13 cellular contexts compared by ENCODE assay signal in the genomic region with DNA sequence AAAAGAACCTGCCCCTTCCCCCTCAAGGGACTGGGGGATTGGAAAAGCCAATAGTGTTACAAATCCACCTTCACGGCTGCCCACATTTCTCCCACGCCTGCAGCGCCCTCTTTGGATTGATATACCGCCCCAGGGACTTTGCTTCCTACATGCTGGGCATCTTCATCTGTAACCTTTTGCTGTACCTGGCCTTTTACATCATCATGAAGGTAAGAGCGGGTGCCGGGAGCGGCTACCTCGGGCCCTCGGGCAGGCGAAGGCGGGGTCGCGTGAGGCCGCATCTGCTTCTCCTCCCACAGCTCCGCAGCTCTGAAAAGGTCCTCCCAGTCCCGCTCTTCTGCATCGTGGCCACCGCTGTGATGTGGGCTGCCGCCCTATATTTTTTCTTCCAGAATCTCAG.
DNase-seq lines count a peak whose midpoint lies in the region; ATAC-seq and TF ChIP-seq lines count a peak whose summit lies in the region.
"Had no signal": no experiment of that assay in that cellular context is flagged by ENCODE, and none has a peak within 500 bp of the region (broad histone marks: within the 10 kb centered on the region; RNA-seq: fewer than 3 reads in every experiment).

No MANE protein-coding gene starts in this region.

- H3K27me3 Mint-ChIP-seq in type B pancreatic cell, result peaks cover 26% of the 10 kb centered on the region

- H3K27ac Mint-ChIP-seq in type B pancreatic cell, result no peak overlapping the region

- peaks cover 13% of the 10 kb centered on the region for H3K4me1 Mint-ChIP-seq in type B pancreatic cell (ENCODE audit: unreplicated experiment)

- H3K4me3 Mint-ChIP-seq in type B pancreatic cell, result no peak overlapping the region

- peak in 1 of 2 donors; percentile 12 for DNase-seq in cardiac muscle cell (ENCODE audit: low read depth in 1 of 2, low spot score in 1 of 2)
- DNase-seq in Right ventricle myocardium superior, result no peak
- no peak for DNase-seq in cardiac fibroblast (ENCODE audit: low read depth in 2 of 2)
- no peak for DNase-seq in kidney epithelial cell (ENCODE audit: low read depth)
- DNase-seq in type B pancreatic cell (ENCODE audit: extremely low spot score, unreplicated experiment), result no peak
- DNase-seq in COR-L47 (lab: John Stamatoyannopoulos, UW), result no peak
- DNase-seq: activated T-cell treated with anti-CD3 and anti-CD28 coated beads, Interleukin-2, amount 50 U/mL, for 1 hour; GF-D8; NCI-H446 had no signal

- intact Hi-C loops in Right ventricle myocardium superior (cut with DNase I), result loop anchor here (10.0 kb wide), 1 partner anchor 121 kb away; the partner anchor contains the start of genes ATP6V1A and NAA50

- ATAC-seq in Right ventricle myocardium superior (ENCODE audit: poor library complexity) (no peak), HG03342 (IDR thresholded peaks at IDR 0.05; ENCODE audit: unreplicated experiment) (no peak), GM21447 (IDR thresholded peaks at IDR 0.05; ENCODE audit: unreplicated experiment) (no peak)

- H3K4me3 ChIP-seq in cardiac muscle cell (no peak overlapping the region), cardiac fibroblast (replicated peaks in 1 of 2; ENCODE audit: low read depth in 2 of 2, low read length in 2 of 2) (no peak overlapping the region), kidney epithelial cell (ENCODE audit: low read depth, low read length) (no peak overlapping the region)
- H3K4me3 ChIP-seq: vagina had no signal

- H3K9me3 ChIP-seq in cardiac muscle cell (ENCODE audit: low read depth), result no peaks in the 10 kb centered on the region
- H3K9me3 ChIP-seq: ascending aorta, vagina had no signal

- TF ChIP-seq CTCF in cardiac muscle cell (IDR thresholded peaks at IDR 0.05; ENCODE audit: low read depth, low read length) (peak; percentile 22), cardiac fibroblast (IDR thresholded peaks at IDR 0.05; ENCODE audit: low read depth, low read length) (peak; percentile 13), kidney epithelial cell (IDR thresholded peaks at IDR 0.05; ENCODE audit: insufficient read depth, low read length, poor library complexity, severe bottlenecking) (peak; percentile 36), type B pancreatic cell (conservative IDR thresholded peaks at IDR 0.05) (peak; percentile 33)

- no peaks in the 10 kb centered on the region for H3K36me3 Mint-ChIP-seq in type B pancreatic cell

- H3K27ac ChIP-seq in cardiac muscle cell, result no peak overlapping the region
- H3K27ac ChIP-seq: ascending aorta, vagina had no signal

- H3K36me3 ChIP-seq in cardiac muscle cell (no peaks in the 10 kb centered on the region), kidney epithelial cell (ENCODE audit: control insufficient read depth, insufficient read depth, low read length) (no peaks in the 10 kb centered on the region)
- H3K36me3 ChIP-seq: ascending aorta, vagina had no signal

- no peaks in the 10 kb centered on the region for H3K4me1 ChIP-seq in cardiac muscle cell (ENCODE audit: low read depth)
- H3K4me1 ChIP-seq: ascending aorta, vagina had no signal

- H3K9me3 Mint-ChIP-seq in type B pancreatic cell, result no peaks in the 10 kb centered on the region

- peaks cover 36% of the 10 kb centered on the region for H3K27me3 ChIP-seq in cardiac muscle cell
- H3K27me3 ChIP-seq in kidney epithelial cell (ENCODE audit: control insufficient read depth, insufficient read depth, low read length), result peaks cover 3% of the 10 kb centered on the region
- H3K27me3 ChIP-seq: ascending aorta, vagina had no signal
